26 cellular contexts compared by ENCODE assay signal in the genomic region with DNA sequence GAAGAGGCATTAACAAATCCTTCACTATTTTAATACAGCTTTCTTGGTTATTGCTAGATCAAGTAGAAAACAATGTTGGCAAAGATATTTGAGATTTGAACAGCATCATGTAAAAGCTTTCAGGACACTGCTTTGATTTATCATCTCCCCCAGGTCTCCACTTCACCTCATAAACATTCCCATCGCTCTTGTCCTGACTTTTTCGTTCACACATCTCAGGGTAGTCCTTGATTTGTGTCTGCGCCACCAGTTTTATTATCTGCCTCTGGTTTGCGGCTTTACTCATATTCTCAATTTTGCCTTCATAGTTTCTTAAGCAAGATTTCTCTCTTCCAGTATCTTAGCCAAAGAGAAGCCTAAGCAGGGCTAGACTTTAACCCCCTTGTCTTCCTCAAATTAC.
"Had no signal": no experiment of that assay in that cellular context is flagged by ENCODE, and none has a peak within 500 bp of the region (broad histone marks: within the 10 kb centered on the region; RNA-seq: fewer than 3 reads in every experiment).

No MANE protein-coding gene starts in this region.

- ATAC-seq: left cardiac atrium; left lung; lower lobe of right lung; natural killer cell; right lobe of liver; stimulated activated naive B cell treated with anti-CD40 and anti-IgM and Interleukin-4, amounts not matched to agents 10 μg/mL and 1 μg/mL and 100 μg/mL, for 72 hours; stimulated activated naive CD8-positive, alpha-beta T cell treated with anti-CD3 and anti-CD28 coated beads, Interleukin-15, Interleukin-2, amounts not matched to agents 100 U/mL and 50 U/mL, for 24 hours; upper lobe of right lung had no signal

- DNase-seq: kidney glomerular epithelial cell; left cardiac atrium; left lung; lower lobe of right lung; mammary epithelial cell; mesenchymal stem cell; naive B cell; natural killer cell; ovary; right lobe of liver; stimulated activated CD4-positive, alpha-beta T cell treated with anti-CD3 and anti-CD28 coated beads, Interleukin-12 subunit alpha, Interleukin-12 subunit beta, amount 100 ng/mL, for 4 hours; stimulated activated CD4-positive, alpha-beta T cell treated with anti-CD3 and anti-CD28 coated beads, Interleukin-15, amount 100 ng/mL, for 24 hours; stimulated activated CD4-positive, alpha-beta T cell treated with anti-CD3 and anti-CD28 coated beads, Interleukin-2, amount 100 ng/mL, for 24 hours; stimulated activated CD4-positive, alpha-beta T cell treated with anti-CD3 and anti-CD28 coated beads, Interleukin-4, amount 100 ng/mL, for 1 hour; stimulated activated naive B cell treated with anti-CD40 and anti-IgM and Interleukin-4, amounts not matched to agents 10 μg/mL and 1 μg/mL and 100 μg/mL, for 72 hours; stimulated activated naive CD8-positive, alpha-beta T cell treated with anti-CD3 and anti-CD28 coated beads, Interleukin-15, Interleukin-2, amounts not matched to agents 100 U/mL and 50 U/mL, for 24 hours; stomach; tibial artery; trophoblast cell; upper lobe of right lung had no signal

- H3K27ac ChIP-seq: left lung, lower lobe of right lung, ovary, right atrium auricular region, right lobe of liver, stomach, suprapubic skin, thoracic aorta, tibial artery, upper lobe of right lung had no signal

- H3K9me3 ChIP-seq: left lung, lower lobe of right lung, ovary, right atrium auricular region, right lobe of liver, stomach, suprapubic skin, thoracic aorta, tibial artery, upper lobe of right lung had no signal

- H3K4me3 ChIP-seq: left lung, lower lobe of right lung, ovary, right atrium auricular region, right lobe of liver, stomach, suprapubic skin, thoracic aorta, tibial artery, upper lobe of right lung had no signal

- FAIRE-seq: keratinocyte, urothelium cell line had no signal

- H3K4me1 ChIP-seq: lower lobe of right lung, right atrium auricular region, right lobe of liver, upper lobe of right lung had no signal

- H3K27me3 Mint-ChIP-seq: progenitor cell of endocrine pancreas had no signal

- H3K27me3 ChIP-seq: left lung, ovary, right atrium auricular region, right lobe of liver, stomach, suprapubic skin, tibial artery, upper lobe of right lung had no signal

- H3K4me3 Mint-ChIP-seq: naive B cell; natural killer cell; stimulated activated naive B cell treated with anti-CD40 and anti-IgM and Interleukin-4, amounts not matched to agents 10 μg/mL and 1 μg/mL and 100 μg/mL, for 72 hours had no signal

- H3K4me1 Mint-ChIP-seq: natural killer cell had no signal

- H3K9me3 Mint-ChIP-seq: naive B cell, natural killer cell had no signal

- H3K27ac Mint-ChIP-seq: naive B cell; natural killer cell; progenitor cell of endocrine pancreas; stimulated activated naive B cell treated with anti-CD40 and anti-IgM and Interleukin-4, amounts not matched to agents 10 μg/mL and 1 μg/mL and 100 μg/mL, for 72 hours had no signal

- H3K36me3 ChIP-seq: left lung, lower lobe of right lung, ovary, right atrium auricular region, right lobe of liver, stomach, suprapubic skin, thoracic aorta, tibial artery, upper lobe of right lung had no signal

- H3K36me3 Mint-ChIP-seq: naive B cell; natural killer cell; stimulated activated naive B cell treated with anti-CD40 and anti-IgM and Interleukin-4, amounts not matched to agents 10 μg/mL and 1 μg/mL and 100 μg/mL, for 72 hours had no signal
